Comparison of ENCODE assay signal across 9 cellular contexts in genomic region chr10:3666525-3667302, GRCh38.
DNase-seq lines count a peak whose midpoint lies in the region; ATAC-seq and TF ChIP-seq lines count a peak whose summit lies in the region.
"Had no signal": no experiment of that assay in that cellular context is flagged by ENCODE, and none has a peak within 500 bp of the region (broad histone marks: within the 10 kb centered on the region; RNA-seq: fewer than 3 reads in every experiment).

No MANE protein-coding gene starts in this region.

- no peak for TF ChIP-seq POLR2A in testis (IDR thresholded peaks at IDR 0.05)

- no peaks in the 10 kb centered on the region for H3K36me3 ChIP-seq in effector memory CD4-positive, alpha-beta T cell (ENCODE audit: control insufficient read depth, insufficient read depth, low read length)
- no peaks in the 10 kb centered on the region for H3K36me3 ChIP-seq in testis (ENCODE audit: low read depth, missing control alignments)
- H3K36me3 ChIP-seq: adrenal gland had no signal

- intact Hi-C loops in testis (cut with DNase I; ENCODE audit: low total_unique reads) = no loop called here

- no peaks in the 10 kb centered on the region for H3K9me3 ChIP-seq in effector memory CD4-positive, alpha-beta T cell (ENCODE audit: control insufficient read depth, low read length)
- H3K9me3 ChIP-seq in testis = no peaks in the 10 kb centered on the region
- H3K9me3 ChIP-seq: adrenal gland had no signal

- no peak for TF ChIP-seq CTCF in testis (IDR thresholded peaks at IDR 0.05)

- DNase-seq in KBM-7 (peak; percentile 50), AG08395 (ENCODE audit: low spot score) (no peak), testis (no peak), D341Med (ENCODE audit: low spot score) (no peak)
- DNase-seq in activated CD4-positive, alpha-beta T cell treated with anti-CD3 and anti-CD28 coated beads for 48 hours = peak; percentile 50
- DNase-seq in effector memory CD4-positive, alpha-beta T cell = peak; percentile 10 to 17 (median 12)
- peak in 2 of 3 experiments; percentile 46 to 50 for DNase-seq in stimulated activated CD4-positive, alpha-beta T cell treated with anti-CD3 and anti-CD28 coated beads, TNF-alpha, amount 100 ng/mL, for 4 hours (ENCODE audit: low read depth in 3 of 3)

- no peak overlapping the region for H3K27ac ChIP-seq in effector memory CD4-positive, alpha-beta T cell (ENCODE audit: insufficient read depth, low read length, poor library complexity, severe bottlenecking)
- H3K27ac ChIP-seq in testis = no peak overlapping the region
- H3K27ac ChIP-seq: adrenal gland had no signal

- in situ Hi-C loops in KBM-7 (cut with MboI; ENCODE audit: low pct_unique_long_range_greater_than_20kb, low sequenced_read_pairs) = no loop called here

- no peak for ATAC-seq in GM21619 (IDR thresholded peaks at IDR 0.05; ENCODE audit: unreplicated experiment)

- H3K4me3 ChIP-seq in effector memory CD4-positive, alpha-beta T cell (ENCODE audit: insufficient read depth, low read depth, low read length, poor library complexity, severe bottlenecking) = peak overlapping the region; percentile 9
- no peak overlapping the region for H3K4me3 ChIP-seq in testis
- H3K4me3 ChIP-seq: adrenal gland had no signal

- no peaks in the 10 kb centered on the region for H3K27me3 ChIP-seq in effector memory CD4-positive, alpha-beta T cell (replicated peaks; ENCODE audit: control insufficient read depth, insufficient read depth, low read length, poor library complexity, severe bottlenecking)
- H3K27me3 ChIP-seq in testis = no peaks in the 10 kb centered on the region
- H3K27me3 ChIP-seq: adrenal gland had no signal

- 84 to 91% methylated on average over 10 to 14 of the region's 14 CpGs for WGBS in testis, 2 donors

- peaks cover 36% of the 10 kb centered on the region for H3K4me1 ChIP-seq in effector memory CD4-positive, alpha-beta T cell (ENCODE audit: control insufficient read depth, insufficient read depth, low read length, poor library complexity, severe bottlenecking)
- no peaks in the 10 kb centered on the region for H3K4me1 ChIP-seq in testis
- H3K4me1 ChIP-seq: adrenal gland had no signal

Comparison
In these comparisons a context has a peak if more than half of its experiments do, and no peak if none do; other contexts are left out.
1. DNase-seq: peak in KBM-7 (single experiment), activated CD4-positive, alpha-beta T cell treated with anti-CD3 and anti-CD28 coated beads for 48 hours (single experiment), effector memory CD4-positive, alpha-beta T cell (3 of 3) and stimulated activated CD4-positive, alpha-beta T cell treated with anti-CD3 and anti-CD28 coated beads, TNF-alpha, amount 100 ng/mL, for 4 hours (2 of 3); none in AG08395 (single experiment), testis (single experiment) and D341Med (single experiment).